Comparison of ENCODE assay signal across 19 cellular contexts in genomic region chr11:8757533-8757932, GRCh38.
DNase-seq lines count a peak whose midpoint lies in the region; ATAC-seq, FAIRE-seq and TF ChIP-seq lines count a peak whose summit lies in the region.
"Had no signal": no experiment of that assay in that cellular context is flagged by ENCODE, and none has a peak within 500 bp of the region (broad histone marks: within the 10 kb centered on the region; RNA-seq: fewer than 3 reads in every experiment).

No MANE protein-coding gene starts in this region.

- H3K9me3 Mint-ChIP-seq in HFFc6 (no peaks in the 10 kb centered on the region), chondrocyte (ENCODE audit: low read depth) (peaks cover 2% of the 10 kb centered on the region)
- no peaks in the 10 kb centered on the region for H3K9me3 Mint-ChIP-seq in activated T-helper 2 cell treated with anti-CD3 and anti-CD28 coated beads, Interferon-gamma antibody, Interleukin-2, Interleukin-4, amounts not matched to agents 10 μg/mL and 5 μg/mL and 100 μg/mL, durations not matched to agents 14 hours and 24 hours and 36 hours
- H3K9me3 Mint-ChIP-seq: T-helper 2 cell treated with Interferon-gamma antibody and Interleukin-4, amounts not matched to agents 5 μg/mL and 100 μg/mL, for 36 hours had no signal

- H3K27ac Mint-ChIP-seq in HFFc6: peak overlapping the region; percentile 45; the same call in 1 of the 2 replicates
- H3K27ac Mint-ChIP-seq in chondrocyte (ENCODE audit: unreplicated experiment): peak overlapping the region; percentile 72
- H3K27ac Mint-ChIP-seq in activated T-helper 2 cell treated with anti-CD3 and anti-CD28 coated beads, Interferon-gamma antibody, Interleukin-2, Interleukin-4, amounts not matched to agents 10 μg/mL and 5 μg/mL and 100 μg/mL, durations not matched to agents 14 hours and 24 hours and 36 hours: no peak overlapping the region
- H3K27ac Mint-ChIP-seq: B cell; T-helper 2 cell treated with Interferon-gamma antibody and Interleukin-4, amounts not matched to agents 5 μg/mL and 100 μg/mL, for 36 hours had no signal

- 18 to 42% (median 27%) methylated on average over 2 of the region's 2 CpGs for WGBS in small intestine, 3 donors

- H3K4me1 Mint-ChIP-seq in HFFc6 (ENCODE audit: low read depth) (0 out of 2 replicates have a peak, but pooled peaks cover 5% of the 10 kb centered on the region), chondrocyte (ENCODE audit: low read depth) (peaks cover 33% of the 10 kb centered on the region)
- H3K4me1 Mint-ChIP-seq in activated T-helper 2 cell treated with anti-CD3 and anti-CD28 coated beads, Interferon-gamma antibody, Interleukin-2, Interleukin-4, amounts not matched to agents 10 μg/mL and 5 μg/mL and 100 μg/mL, durations not matched to agents 14 hours and 24 hours and 36 hours (ENCODE audit: low read depth): no peaks in the 10 kb centered on the region
- H3K4me1 Mint-ChIP-seq: B cell had no signal

- no peaks in the 10 kb centered on the region for H3K27me3 ChIP-seq in small intestine (ENCODE audit: control insufficient read depth in 2 of 2, insufficient read depth in 2 of 2, low read length in 2 of 2)

- TF ChIP-seq CTCF in HFFc6 (IDR thresholded peaks at IDR 0.05): no peak
- TF ChIP-seq CTCF in chondrocyte (IDR thresholded peaks at IDR 0.05): no peak

- H3K4me3 ChIP-seq in small intestine (ENCODE audit: low read depth in 1 of 2, low read length in 2 of 2): no peak overlapping the region

- no peaks in the 10 kb centered on the region for H3K9me3 ChIP-seq in small intestine (ENCODE audit: control insufficient read depth, low read depth)

- ATAC-seq in HG03025 (IDR thresholded peaks at IDR 0.05; ENCODE audit: low FRiP score, unreplicated experiment): no peak
- ATAC-seq in GM18861 (IDR thresholded peaks at IDR 0.05; ENCODE audit: unreplicated experiment): no peak
- ATAC-seq: activated CD4-positive, CD25-positive, alpha-beta regulatory T cell treated with anti-CD3 and anti-CD28 coated beads, Interleukin-2, amount 50 U/mL, for 24 hours; stimulated activated naive CD8-positive, alpha-beta T cell treated with anti-CD3 and anti-CD28 coated beads, Interleukin-15, Interleukin-2, amounts not matched to agents 100 U/mL and 50 U/mL, for 24 hours had no signal

- peaks cover 13% of the 10 kb centered on the region for H3K36me3 Mint-ChIP-seq in HFFc6 (ENCODE audit: low read depth)
- peaks cover 2% of the 10 kb centered on the region for H3K36me3 Mint-ChIP-seq in chondrocyte (ENCODE audit: low read depth)
- no peaks in the 10 kb centered on the region for H3K36me3 Mint-ChIP-seq in activated T-helper 2 cell treated with anti-CD3 and anti-CD28 coated beads, Interferon-gamma antibody, Interleukin-2, Interleukin-4, amounts not matched to agents 10 μg/mL and 5 μg/mL and 100 μg/mL, durations not matched to agents 14 hours and 24 hours and 36 hours (ENCODE audit: low read depth)

- no peaks in the 10 kb centered on the region for H3K36me3 ChIP-seq in small intestine (ENCODE audit: control insufficient read depth in 2 of 2, insufficient read depth in 2 of 2, low read length in 2 of 2)

- intact Hi-C loops in activated T-helper 2 cell treated with anti-CD3 and anti-CD28 coated beads, Interferon-gamma antibody, Interleukin-2, Interleukin-4, amounts not matched to agents 10 μg/mL and 5 μg/mL and 100 μg/mL, durations not matched to agents 14 hours and 24 hours and 36 hours (cut with micrococcal nuclease): no loop called here

- no peak for FAIRE-seq in small intestine (lab: Jason Lieb, UNC)

- H3K4me3 Mint-ChIP-seq in HFFc6: peak overlapping the region; percentile 5; the same call in 1 of the 2 replicates
- no peak overlapping the region for H3K4me3 Mint-ChIP-seq in chondrocyte (ENCODE audit: unreplicated experiment)
- no peak overlapping the region for H3K4me3 Mint-ChIP-seq in activated T-helper 2 cell treated with anti-CD3 and anti-CD28 coated beads, Interferon-gamma antibody, Interleukin-2, Interleukin-4, amounts not matched to agents 10 μg/mL and 5 μg/mL and 100 μg/mL, durations not matched to agents 14 hours and 24 hours and 36 hours (ENCODE audit: low read depth)
- H3K4me3 Mint-ChIP-seq: B cell; T-helper 2 cell treated with Interferon-gamma antibody and Interleukin-4, amounts not matched to agents 5 μg/mL and 100 μg/mL, for 36 hours had no signal

- peak overlapping the region; percentile 32 to 41 for H3K27ac ChIP-seq in small intestine (ENCODE audit: low read depth in 1 of 2, low read length in 1 of 2)

- H3K4me1 ChIP-seq in small intestine (ENCODE audit: control insufficient read depth in 2 of 2, insufficient read depth in 1 of 2, low read depth in 1 of 2, low read length in 1 of 2): peaks cover 9 to 17% of the 10 kb centered on the region in 2 donors

- H3K27me3 Mint-ChIP-seq in HFFc6 (ENCODE audit: insufficient read depth): peaks cover 2% of the 10 kb centered on the region; the same call in 1 of the 2 replicates
- no peaks in the 10 kb centered on the region for H3K27me3 Mint-ChIP-seq in chondrocyte (ENCODE audit: low read depth)
- H3K27me3 Mint-ChIP-seq in activated T-helper 2 cell treated with anti-CD3 and anti-CD28 coated beads, Interferon-gamma antibody, Interleukin-2, Interleukin-4, amounts not matched to agents 10 μg/mL and 5 μg/mL and 100 μg/mL, durations not matched to agents 14 hours and 24 hours and 36 hours (ENCODE audit: low read depth): peaks cover 7% of the 10 kb centered on the region
- H3K27me3 Mint-ChIP-seq: B cell had no signal

- DNase-seq in HFFc6 (no peak), chondrocyte (ENCODE audit: low spot score) (no peak), left kidney (ENCODE audit: low read depth, low spot score) (peak; percentile 60), small intestine (peak; percentile 70), NCI-H1694 treated with DMSO at 0.1 percent for 48 hours (lab: John Stamatoyannopoulos, UW) (no peak)
- no peak for DNase-seq in activated T-helper 2 cell treated with anti-CD3 and anti-CD28 coated beads, Interferon-gamma antibody, Interleukin-2, Interleukin-4, amounts not matched to agents 10 μg/mL and 5 μg/mL and 100 μg/mL, durations not matched to agents 14 hours and 24 hours and 36 hours (ENCODE audit: low spot score)
- DNase-seq: activated naive CD4-positive, alpha-beta T cell; DMS153; effector CD4-positive, alpha-beta T cell; Kasumi-1; NCI-H1417; NCI-H2171 treated with DMSO at 0.1 percent for 48 hours; NK-92 treated with Interleukin-12 subunit alpha and Interleukin-12 subunit beta, amount 100 ng/mL, for 24 hours; stimulated activated naive CD8-positive, alpha-beta T cell treated with anti-CD3 and anti-CD28 coated beads, Interleukin-15, Interleukin-2, amounts not matched to agents 100 U/mL and 50 U/mL, for 24 hours had no signal

Comparison
In these comparisons a context has a peak if more than half of its experiments do, and no peak if none do; other contexts are left out.
1. DNase-seq: peak in left kidney (single experiment) and small intestine (single experiment); none in HFFc6 (single experiment), chondrocyte (single experiment), NCI-H1694 treated with DMSO at 0.1 percent for 48 hours (single experiment) and activated T-helper 2 cell treated with anti-CD3 and anti-CD28 coated beads, Interferon-gamma antibody, Interleukin-2, Interleukin-4, amounts not matched to agents 10 μg/mL and 5 μg/mL and 100 μg/mL, durations not matched to agents 14 hours and 24 hours and 36 hours (single experiment).